In genomic region chr2:86476918-86477317, GRCh38 we compare ENCODE assay signal across 30 cellular contexts. TPM values are rescaled to one million over a fixed set of nuclear protein-coding genes. Genes with fewer than 3 reads are reported as not detected.
DNase-seq lines count a peak whose midpoint lies in the region; ATAC-seq and TF ChIP-seq lines count a peak whose summit lies in the region.
"Had no signal": no experiment of that assay in that cellular context is flagged by ENCODE, and none has a peak within 500 bp of the region (broad histone marks: within the 10 kb centered on the region; RNA-seq: fewer than 3 reads in every experiment).

No MANE protein-coding gene starts in this region.

- TF ChIP-seq CTCF in liver (IDR thresholded peaks at IDR 0.05; ENCODE audit: low read depth, low read length, missing input control): no peak

- H3K9ac ChIP-seq in liver (ENCODE audit: low read depth in 1 of 2, low read length in 2 of 2): no peak overlapping the region

- H3K27ac Mint-ChIP-seq in central memory CD8-positive, alpha-beta T cell (ENCODE audit: low read depth): peak overlapping the region; percentile 42
- H3K27ac Mint-ChIP-seq in stimulated activated naive CD8-positive, alpha-beta T cell treated with anti-CD3 and anti-CD28 coated beads, Interleukin-15, amount 100 ng/mL, for 72 hours: no peak overlapping the region
- H3K27ac Mint-ChIP-seq: activated naive CD4-positive, alpha-beta T cell treated with anti-CD3 and anti-CD28 coated beads, Interleukin-2, amount 10 ng/mL, durations not matched to agents 7 days and 5 days; H9 had no signal

- DNase-seq in Right ventricle myocardium superior (no peak), Right ventricle myocardium inferior (ENCODE audit: missing footprints) (no peak), aorta (no peak), germinal center (ENCODE audit: low spot score) (no peak), HuH-7.5 (ENCODE audit: low spot score) (no peak)
- DNase-seq in central memory CD8-positive, alpha-beta T cell (ENCODE audit: low spot score in 2 of 2): no peak
- DNase-seq in stimulated activated naive CD8-positive, alpha-beta T cell treated with anti-CD3 and anti-CD28 coated beads, Interleukin-15, amount 100 ng/mL, for 72 hours: no peak
- DNase-seq: activated CD4-positive, alpha-beta T cell treated with anti-CD3 and anti-CD28 coated beads, Interleukin-2, amount 50 U/mL, for 48 hours; activated naive CD4-positive, alpha-beta T cell treated with anti-CD3 and anti-CD28 coated beads, Interleukin-2, amount 10 ng/mL, durations not matched to agents 7 days and 5 days; COR-L47; DMS53; effector CD4-positive, alpha-beta T cell; H9; head of caudate nucleus; NCI-H1105 treated with DMSO at 0.1 percent for 48 hours; NCI-H2081 treated with DMSO at 0.1 percent for 48 hours; NCI-H345; Peyer's patch; SJCRH30; stimulated activated CD4-positive, alpha-beta T cell treated with anti-CD3 and anti-CD28 coated beads, Interleukin-15, amount 100 ng/mL, for 24 hours; stimulated activated naive CD4-positive, alpha-beta T cell; T-cell; thyroid gland had no signal

- no peaks in the 10 kb centered on the region for H3K9me3 Mint-ChIP-seq in central memory CD8-positive, alpha-beta T cell
- H3K9me3 Mint-ChIP-seq in stimulated activated naive CD8-positive, alpha-beta T cell treated with anti-CD3 and anti-CD28 coated beads, Interleukin-15, amount 100 ng/mL, for 72 hours: no peaks in the 10 kb centered on the region
- H3K9me3 Mint-ChIP-seq: activated naive CD4-positive, alpha-beta T cell treated with anti-CD3 and anti-CD28 coated beads, Interleukin-2, amount 10 ng/mL, durations not matched to agents 7 days and 5 days; H9; T-cell had no signal

- ATAC-seq in Right ventricle myocardium superior (ENCODE audit: poor library complexity) (peak; percentile 56), Right ventricle myocardium inferior (no peak), aorta (ENCODE audit: low FRiP score) (no peak)
- ATAC-seq in central memory CD8-positive, alpha-beta T cell (replicated peaks; ENCODE audit: extremely low read depth, poor library complexity, severe bottlenecking): no peak
- ATAC-seq in stimulated activated naive CD8-positive, alpha-beta T cell treated with anti-CD3 and anti-CD28 coated beads, Interleukin-15, amount 100 ng/mL, for 72 hours: no peak
- ATAC-seq: A549; activated CD4-positive, CD25-positive, alpha-beta regulatory T cell treated with anti-CD3 and anti-CD28 coated beads, Interleukin-2, amount 50 U/mL, for 24 hours; K562; T-cell had no signal

- H3K27me3 Mint-ChIP-seq in central memory CD8-positive, alpha-beta T cell: no peaks in the 10 kb centered on the region
- no peaks in the 10 kb centered on the region for H3K27me3 Mint-ChIP-seq in stimulated activated naive CD8-positive, alpha-beta T cell treated with anti-CD3 and anti-CD28 coated beads, Interleukin-15, amount 100 ng/mL, for 72 hours
- H3K27me3 Mint-ChIP-seq: activated naive CD4-positive, alpha-beta T cell treated with anti-CD3 and anti-CD28 coated beads, Interleukin-2, amount 10 ng/mL, durations not matched to agents 7 days and 5 days; T-cell had no signal

- H3K27ac ChIP-seq in liver (ENCODE audit: low read depth in 1 of 2, low read length in 2 of 2) (no peak overlapping the region), aorta (ENCODE audit: low read depth in 1 of 2, low read length in 2 of 2) (peak overlapping the region; percentile 30 to 83)
- H3K27ac ChIP-seq: A549, epithelial cell of prostate, neutrophil, Peyer's patch, prostate gland, SJCRH30, thyroid gland had no signal

- intact Hi-C loops in Right ventricle myocardium superior (cut with DNase I) (no loop called here), Right ventricle myocardium inferior (cut with DNase I) (no loop called here), aorta (cut with DNase I) (no loop called here)

- WGBS in liver: 36% methylated on average over 3 of the region's 3 CpGs
- 16 to 21% methylated on average over 3 of the region's 3 CpGs for WGBS in aorta, 2 donors

- peak in 1 of 2 donors; percentile 11 for TF ChIP-seq RAD21 in liver (IDR thresholded peaks at IDR 0.05)

- H3K4me1 Mint-ChIP-seq in central memory CD8-positive, alpha-beta T cell: peaks cover 20% of the 10 kb centered on the region
- peaks cover 39% of the 10 kb centered on the region for H3K4me1 Mint-ChIP-seq in stimulated activated naive CD8-positive, alpha-beta T cell treated with anti-CD3 and anti-CD28 coated beads, Interleukin-15, amount 100 ng/mL, for 72 hours

- H3K4me1 ChIP-seq in liver (ENCODE audit: control insufficient read depth in 4 of 4, insufficient read depth in 4 of 4, low read length in 3 of 4) (peaks cover 3 to 11% (median 7%) of the 10 kb centered on the region in 4 donors), aorta (ENCODE audit: control insufficient read depth in 1 of 2, insufficient read depth in 2 of 2, low read length in 2 of 2) (peaks cover 6 to 8% of the 10 kb centered on the region in 2 donors)
- H3K4me1 ChIP-seq: Peyer's patch, prostate gland, SJCRH30 had no signal

- H3K4me3 ChIP-seq in liver (ENCODE audit: low read depth in 1 of 3, low read length in 3 of 3) (no peak overlapping the region), aorta (ENCODE audit: low read length in 2 of 2) (no peak overlapping the region)
- H3K4me3 ChIP-seq: A549, K562, Peyer's patch, prostate gland, SJCRH30, thyroid gland had no signal

- H3K36me3 Mint-ChIP-seq in central memory CD8-positive, alpha-beta T cell (ENCODE audit: insufficient read depth): peaks cover 87% of the 10 kb centered on the region

- H3K9me3 ChIP-seq in liver (ENCODE audit: control insufficient read depth in 4 of 4, low read length in 3 of 4) (no peaks in the 10 kb centered on the region), aorta (ENCODE audit: control insufficient read depth, low read length) (no peaks in the 10 kb centered on the region)
- H3K9me3 ChIP-seq: A549, neutrophil, Peyer's patch, prostate gland, SJCRH30, thyroid gland had no signal

- H3K4me3 Mint-ChIP-seq in central memory CD8-positive, alpha-beta T cell: no peak overlapping the region
- H3K4me3 Mint-ChIP-seq in stimulated activated naive CD8-positive, alpha-beta T cell treated with anti-CD3 and anti-CD28 coated beads, Interleukin-15, amount 100 ng/mL, for 72 hours: no peak overlapping the region
- H3K4me3 Mint-ChIP-seq: activated naive CD4-positive, alpha-beta T cell treated with anti-CD3 and anti-CD28 coated beads, Interleukin-2, amount 10 ng/mL, durations not matched to agents 7 days and 5 days; H9; T-cell had no signal

- H3K36me3 ChIP-seq in liver (ENCODE audit: control insufficient read depth in 4 of 4, insufficient read depth in 3 of 4, low read depth in 1 of 4, low read length in 3 of 4) (peaks cover 18 to 48% (median 44%) of the 10 kb centered on the region in 4 donors), aorta (ENCODE audit: control insufficient read depth in 1 of 2, insufficient read depth in 2 of 2, low read length in 1 of 2) (peaks cover 4 to 7% of the 10 kb centered on the region in 2 donors)

- no peaks in the 10 kb centered on the region for H3K27me3 ChIP-seq in liver (ENCODE audit: control insufficient read depth in 4 of 4, insufficient read depth in 4 of 4, low read length in 3 of 4)
- H3K27me3 ChIP-seq in aorta (ENCODE audit: control insufficient read depth in 1 of 2, insufficient read depth in 2 of 2, low read length in 1 of 2): no peaks in the 10 kb centered on the region
- H3K27me3 ChIP-seq: neutrophil, Peyer's patch, SJCRH30, thyroid gland had no signal

TF ChIP-seq in liver, 16 proteins besides CTCF, POLR2A, EP300 and RAD21:
- TF ChIP-seq SP1 (IDR thresholded peaks at IDR 0.05) (peak; percentile 27), REST (IDR thresholded peaks at IDR 0.05) (no peak), HNF4A (conservative IDR thresholded peaks at IDR 0.05) (peak in 1 of 2 donors; percentile 31), RXRA (IDR thresholded peaks at IDR 0.05) (peak; percentile 33 to 49)

RNA-seq across cellular contexts. Expression of gene KDM3A, which starts 35.7 kb away (rescaled TPM):
- total RNA-seq in Right ventricle myocardium superior: 27.2 TPM
- total RNA-seq in Right ventricle myocardium inferior: 29.5 TPM
- total RNA-seq in liver: 10 to 100 TPM; 11.2 to 19.8 TPM
- polyA plus RNA-seq in liver: 1 to 10 TPM; 3.9 to 5.4 TPM
- 10 to 100 TPM; 44.9 to 75.3 TPM for total RNA-seq in aorta
- 10 to 100 TPM; 30.6 to 30.9 TPM for polyA plus RNA-seq in aorta

Comparison
In these comparisons a context has a peak if more than half of its experiments do, and no peak if none do; other contexts are left out.
1. H3K27ac ChIP-seq: peak in aorta (2 of 2); none in liver (0 of 2).